ENCODE assay signal across 9 cellular contexts in genomic region chr2:202960524-202960923, GRCh38.
"Had no signal": no experiment of that assay in that cellular context is flagged by ENCODE, and none has a peak within 500 bp of the region (broad histone marks: within the 10 kb centered on the region; RNA-seq: fewer than 3 reads in every experiment).

No MANE protein-coding gene starts in this region.

- H3K4me2 ChIP-seq: KMS-11 had no signal

- H3K9ac ChIP-seq: KMS-11 had no signal

- H3K27ac ChIP-seq: KMS-11 had no signal

- ATAC-seq: HCT116 had no signal

- FAIRE-seq: HTR-8/SVneo had no signal

- H3K4me3 ChIP-seq: HAP-1 had no signal

- DNase-seq: GOT3, H7, HFFc6, Karpas-422, KBM-7 had no signal

- H3K36me3 ChIP-seq: HAP-1 had no signal

- H3K4me1 ChIP-seq: HAP-1 had no signal

- H3K9me3 ChIP-seq: HAP-1 had no signal
